Comparison of ENCODE assay signal across 1 cellular context in genomic region chr14:23054000-23054811, GRCh38.
TF ChIP-seq lines count a peak whose summit lies in the region.

No MANE protein-coding gene starts in this region.

TF ChIP-seq in endothelial cell of umbilical vein, 7 proteins besides CTCF, POLR2A, EP300 and RAD21:
- TF ChIP-seq POLR2AphosphoS5 (IDR thresholded peaks at IDR 0.05; ENCODE audit: insufficient read depth, low read depth, low read length): no peak
- TF ChIP-seq FOS (IDR thresholded peaks at IDR 0.05; ENCODE audit: borderline replicate concordance, insufficient read depth, low read length): no peak
- TF ChIP-seq, protein P1, sequence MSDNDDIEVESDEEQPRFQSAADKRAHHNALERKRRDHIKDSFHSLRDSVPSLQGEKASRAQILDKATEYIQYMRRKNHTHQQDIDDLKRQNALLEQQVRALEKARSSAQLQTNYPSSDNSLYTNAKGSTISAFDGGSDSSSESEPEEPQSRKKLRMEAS (IDR thresholded peaks at IDR 0.05; ENCODE audit: insufficient read depth, insufficient read length): no peak
- no peak for TF ChIP-seq EZH2 (IDR thresholded peaks at IDR 0.05; ENCODE audit: borderline replicate concordance, low read depth, low read length, severe bottlenecking)
- no peak for TF ChIP-seq MYC (IDR thresholded peaks at IDR 0.05; ENCODE audit: low read depth, low read length)
- TF ChIP-seq JUN (IDR thresholded peaks at IDR 0.05; ENCODE audit: borderline replicate concordance, insufficient read depth, insufficient read length, low read depth): no peak
- TF ChIP-seq GATA2 (IDR thresholded peaks at IDR 0.05; ENCODE audit: insufficient read depth, insufficient read length, low read depth, low read length): no peak
TF ChIP-seq in endothelial cell of umbilical vein: peak in this region for 0.
